ENCODE assay signal across 1 cellular context in genomic region chr9:122286764-122287163, GRCh38.
A peak's percentile ranks its signal among the peaks of the same experiment; 100 is the strongest.
TF ChIP-seq lines count a peak whose summit lies in the region.

No MANE protein-coding gene starts in this region.

TF ChIP-seq in GM12878, 131 proteins besides CTCF, POLR2A, EP300 and RAD21 (continued from another document):
- TF ChIP-seq, protein P1, sequence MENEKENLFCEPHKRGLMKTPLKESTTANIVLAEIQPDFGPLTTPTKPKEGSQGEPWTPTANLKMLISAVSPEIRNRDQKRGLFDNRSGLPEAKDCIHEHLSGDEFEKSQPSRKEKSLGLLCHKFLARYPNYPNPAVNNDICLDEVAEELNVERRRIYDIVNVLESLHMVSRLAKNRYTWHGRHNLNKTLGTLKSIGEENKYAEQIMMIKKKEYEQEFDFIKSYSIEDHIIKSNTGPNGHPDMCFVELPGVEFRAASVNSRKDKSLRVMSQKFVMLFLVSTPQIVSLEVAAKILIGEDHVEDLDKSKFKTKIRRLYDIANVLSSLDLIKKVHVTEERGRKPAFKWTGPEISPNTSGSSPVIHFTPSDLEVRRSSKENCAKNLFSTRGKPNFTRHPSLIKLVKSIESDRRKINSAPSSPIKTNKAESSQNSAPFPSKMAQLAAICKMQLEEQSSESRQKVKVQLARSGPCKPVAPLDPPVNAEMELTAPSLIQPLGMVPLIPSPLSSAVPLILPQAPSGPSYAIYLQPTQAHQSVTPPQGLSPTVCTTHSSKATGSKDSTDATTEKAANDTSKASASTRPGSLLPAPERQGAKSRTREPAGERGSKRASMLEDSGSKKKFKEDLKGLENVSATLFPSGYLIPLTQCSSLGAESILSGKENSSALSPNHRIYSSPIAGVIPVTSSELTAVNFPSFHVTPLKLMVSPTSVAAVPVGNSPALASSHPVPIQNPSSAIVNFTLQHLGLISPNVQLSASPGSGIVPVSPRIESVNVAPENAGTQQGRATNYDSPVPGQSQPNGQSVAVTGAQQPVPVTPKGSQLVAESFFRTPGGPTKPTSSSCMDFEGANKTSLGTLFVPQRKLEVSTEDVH (IDR thresholded peaks at IDR 0.05; ENCODE audit: low read depth, partially characterized antibody) = no peak
- TF ChIP-seq NR2C2 (IDR thresholded peaks at IDR 0.05; ENCODE audit: borderline replicate concordance, control insufficient read depth, insufficient read length, low read depth) (no peak), IKZF2 (IDR thresholded peaks at IDR 0.05) (peak in 1 of 2 experiments; percentile 46; a peak in 1 of 4 replicates), LARP7 (IDR thresholded peaks at IDR 0.05) (no peak), PAX8 (IDR thresholded peaks at IDR 0.05) (no peak), NRF1 (conservative IDR thresholded peaks at IDR 0.05; ENCODE audit: low read depth, low read length) (no peak), KLF5 (IDR thresholded peaks at IDR 0.05; ENCODE audit: partially characterized antibody) (no peak), BRCA1 (IDR thresholded peaks at IDR 0.05; ENCODE audit: low read depth, low read length) (no peak), MTA3 (IDR thresholded peaks at IDR 0.05; ENCODE audit: borderline replicate concordance, low read length) (no peak), NFXL1 (IDR thresholded peaks at IDR 0.05; ENCODE audit: borderline replicate concordance) (no peak), DPF2 (IDR thresholded peaks at IDR 0.05) (no peak), ZNF622 (IDR thresholded peaks at IDR 0.05) (no peak), SRF (IDR thresholded peaks at IDR 0.05; ENCODE audit: low read depth in 2 of 2, low read length in 2 of 2) (no peak), SREBF2 (IDR thresholded peaks at IDR 0.05; ENCODE audit: low read length) (no peak), POLR2AphosphoS2 (IDR thresholded peaks at IDR 0.05; ENCODE audit: low read depth, low read length) (no peak), SIN3A (IDR thresholded peaks at IDR 0.05; ENCODE audit: low read depth, low read length) (no peak), ZNF207 (IDR thresholded peaks at IDR 0.05; ENCODE audit: borderline replicate concordance) (no peak), MTA2 (IDR thresholded peaks at IDR 0.05; ENCODE audit: low read depth) (0 out of 2 replicates have a peak, but pooled peaks have one; percentile 21), ATF2 (IDR thresholded peaks at IDR 0.05; ENCODE audit: low read length) (no peak), EGR1 (IDR thresholded peaks at IDR 0.05; ENCODE audit: borderline replicate concordance in 1 of 2, low read depth in 2 of 2, low read length in 2 of 2) (no peak), MYB (IDR thresholded peaks at IDR 0.05; ENCODE audit: borderline replicate concordance, low read depth, low read length) (no peak), KDM1A (IDR thresholded peaks at IDR 0.05; ENCODE audit: borderline replicate concordance) (no peak), MAX (IDR thresholded peaks at IDR 0.05; ENCODE audit: low read depth, low read length) (no peak)
- TF ChIP-seq, protein P2, sequence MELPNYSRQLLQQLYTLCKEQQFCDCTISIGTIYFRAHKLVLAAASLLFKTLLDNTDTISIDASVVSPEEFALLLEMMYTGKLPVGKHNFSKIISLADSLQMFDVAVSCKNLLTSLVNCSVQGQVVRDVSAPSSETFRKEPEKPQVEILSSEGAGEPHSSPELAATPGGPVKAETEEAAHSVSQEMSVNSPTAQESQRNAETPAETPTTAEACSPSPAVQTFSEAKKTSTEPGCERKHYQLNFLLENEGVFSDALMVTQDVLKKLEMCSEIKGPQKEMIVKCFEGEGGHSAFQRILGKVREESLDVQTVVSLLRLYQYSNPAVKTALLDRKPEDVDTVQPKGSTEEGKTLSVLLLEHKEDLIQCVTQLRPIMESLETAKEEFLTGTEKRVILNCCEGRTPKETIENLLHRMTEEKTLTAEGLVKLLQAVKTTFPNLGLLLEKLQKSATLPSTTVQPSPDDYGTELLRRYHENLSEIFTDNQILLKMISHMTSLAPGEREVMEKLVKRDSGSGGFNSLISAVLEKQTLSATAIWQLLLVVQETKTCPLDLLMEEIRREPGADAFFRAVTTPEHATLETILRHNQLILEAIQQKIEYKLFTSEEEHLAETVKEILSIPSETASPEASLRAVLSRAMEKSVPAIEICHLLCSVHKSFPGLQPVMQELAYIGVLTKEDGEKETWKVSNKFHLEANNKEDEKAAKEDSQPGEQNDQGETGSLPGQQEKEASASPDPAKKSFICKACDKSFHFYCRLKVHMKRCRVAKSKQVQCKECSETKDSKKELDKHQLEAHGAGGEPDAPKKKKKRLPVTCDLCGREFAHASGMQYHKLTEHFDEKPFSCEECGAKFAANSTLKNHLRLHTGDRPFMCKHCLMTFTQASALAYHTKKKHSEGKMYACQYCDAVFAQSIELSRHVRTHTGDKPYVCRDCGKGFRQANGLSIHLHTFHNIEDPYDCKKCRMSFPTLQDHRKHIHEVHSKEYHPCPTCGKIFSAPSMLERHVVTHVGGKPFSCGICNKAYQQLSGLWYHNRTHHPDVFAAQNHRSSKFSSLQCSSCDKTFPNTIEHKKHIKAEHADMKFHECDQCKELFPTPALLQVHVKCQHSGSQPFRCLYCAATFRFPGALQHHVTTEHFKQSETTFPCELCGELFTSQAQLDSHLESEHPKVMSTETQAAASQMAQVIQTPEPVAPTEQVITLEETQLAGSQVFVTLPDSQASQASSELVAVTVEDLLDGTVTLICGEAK (IDR thresholded peaks at IDR 0.05; ENCODE audit: borderline replicate concordance) = no peak
- TF ChIP-seq, protein P3, sequence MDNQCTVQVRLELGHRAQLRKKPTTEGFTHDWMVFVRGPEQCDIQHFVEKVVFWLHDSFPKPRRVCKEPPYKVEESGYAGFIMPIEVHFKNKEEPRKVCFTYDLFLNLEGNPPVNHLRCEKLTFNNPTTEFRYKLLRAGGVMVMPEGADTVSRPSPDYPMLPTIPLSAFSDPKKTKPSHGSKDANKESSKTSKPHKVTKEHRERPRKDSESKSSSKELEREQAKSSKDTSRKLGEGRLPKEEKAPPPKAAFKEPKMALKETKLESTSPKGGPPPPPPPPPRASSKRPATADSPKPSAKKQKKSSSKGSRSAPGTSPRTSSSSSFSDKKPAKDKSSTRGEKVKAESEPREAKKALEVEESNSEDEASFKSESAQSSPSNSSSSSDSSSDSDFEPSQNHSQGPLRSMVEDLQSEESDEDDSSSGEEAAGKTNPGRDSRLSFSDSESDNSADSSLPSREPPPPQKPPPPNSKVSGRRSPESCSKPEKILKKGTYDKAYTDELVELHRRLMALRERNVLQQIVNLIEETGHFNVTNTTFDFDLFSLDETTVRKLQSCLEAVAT (IDR thresholded peaks at IDR 0.05) = no peak
- TF ChIP-seq, protein P4, sequence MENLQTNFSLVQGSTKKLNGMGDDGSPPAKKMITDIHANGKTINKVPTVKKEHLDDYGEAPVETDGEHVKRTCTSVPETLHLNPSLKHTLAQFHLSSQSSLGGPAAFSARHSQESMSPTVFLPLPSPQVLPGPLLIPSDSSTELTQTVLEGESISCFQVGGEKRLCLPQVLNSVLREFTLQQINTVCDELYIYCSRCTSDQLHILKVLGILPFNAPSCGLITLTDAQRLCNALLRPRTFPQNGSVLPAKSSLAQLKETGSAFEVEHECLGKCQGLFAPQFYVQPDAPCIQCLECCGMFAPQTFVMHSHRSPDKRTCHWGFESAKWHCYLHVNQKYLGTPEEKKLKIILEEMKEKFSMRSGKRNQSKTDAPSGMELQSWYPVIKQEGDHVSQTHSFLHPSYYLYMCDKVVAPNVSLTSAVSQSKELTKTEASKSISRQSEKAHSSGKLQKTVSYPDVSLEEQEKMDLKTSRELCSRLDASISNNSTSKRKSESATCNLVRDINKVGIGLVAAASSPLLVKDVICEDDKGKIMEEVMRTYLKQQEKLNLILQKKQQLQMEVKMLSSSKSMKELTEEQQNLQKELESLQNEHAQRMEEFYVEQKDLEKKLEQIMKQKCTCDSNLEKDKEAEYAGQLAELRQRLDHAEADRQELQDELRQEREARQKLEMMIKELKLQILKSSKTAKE (IDR thresholded peaks at IDR 0.05; ENCODE audit: low read depth, poor library complexity, severe bottlenecking) = no peak
TF ChIP-seq in GM12878: peak in this region for 9.
